In genomic region chr4:190110570-190111295, GRCh38 we compare ENCODE assay signal across 10 cellular contexts. TPM values are rescaled to one million over a fixed set of nuclear protein-coding genes. Genes with fewer than 3 reads are reported as not detected.
A peak's percentile ranks its signal among the peaks of the same experiment; 100 is the strongest.
DNase-seq lines count a peak whose midpoint lies in the region; ATAC-seq and TF ChIP-seq lines count a peak whose summit lies in the region.
"Not testable (repeated sequence)": the region's sequence is repeated elsewhere in the genome, so short reads cannot be mapped to it uniquely, and the experiment has no call there.
"Had no signal": no experiment of that assay in that cellular context is flagged by ENCODE, and none has a peak within 500 bp of the region (broad histone marks: within the 10 kb centered on the region; RNA-seq: fewer than 3 reads in every experiment).

No MANE protein-coding gene starts in this region.

- not testable (repeated sequence) for H3K4me3 Mint-ChIP-seq in glutamatergic neuron (ENCODE audit: unreplicated experiment)

- H3K9ac ChIP-seq in OCI-LY3 (ENCODE audit: low read length); mammary epithelial cell (ENCODE audit: insufficient read depth, low read length): not testable (repeated sequence)

- intact Hi-C loops in mammary epithelial cell (cut with micrococcal nuclease), result not testable (repeated sequence)

- not testable (repeated sequence) for H3K4me1 ChIP-seq in OCI-LY3 (ENCODE audit: low read length); mammary epithelial cell (ENCODE audit: insufficient read depth, low read length)

- in situ Hi-C loops in mammary epithelial cell (cut with MboI; ENCODE audit: low sequenced_read_pairs in 2 of 2), result not testable (repeated sequence)

- not testable (repeated sequence) for H3K9me3 Mint-ChIP-seq in glutamatergic neuron (ENCODE audit: unreplicated experiment)

- not testable (repeated sequence) for H3K27me3 ChIP-seq in OCI-LY3 (ENCODE audit: low read depth, low read length); mammary epithelial cell (ENCODE audit: insufficient read depth, low read length)

- not testable (repeated sequence) for H3K27ac Mint-ChIP-seq in glutamatergic neuron (ENCODE audit: unreplicated experiment)

- H3K36me3 ChIP-seq in OCI-LY3 (replicated peaks; ENCODE audit: low read depth, low read length); mammary epithelial cell (ENCODE audit: insufficient read depth, low read length): not testable (repeated sequence)

- H3K4me2 ChIP-seq in OCI-LY3 (ENCODE audit: low read length), result peak overlapping the region; percentile 62
- not testable (repeated sequence) for H3K4me2 ChIP-seq in mammary epithelial cell (ENCODE audit: insufficient read depth, low read depth, low read length)

- ATAC-seq in HG02885 (IDR thresholded peaks at IDR 0.05; ENCODE audit: poor library complexity, unreplicated experiment) (peak; percentile 7), SK-N-SH treated with all-trans-retinoic acid at 6 μM for 48 hours (peak; percentile 29)

- H3K27ac ChIP-seq in OCI-LY3 (ENCODE audit: low read length); mammary epithelial cell (ENCODE audit: insufficient read depth, low read depth, low read length): not testable (repeated sequence)

- not testable (repeated sequence) for H3K36me3 Mint-ChIP-seq in glutamatergic neuron (ENCODE audit: unreplicated experiment)

- H3K4me3 ChIP-seq in OCI-LY3 (ENCODE audit: low read length); mammary epithelial cell (replicated peaks in 1 of 3; ENCODE audit: insufficient read depth in 1 of 3, low read depth in 2 of 3, low read length in 3 of 3): not testable (repeated sequence)

- H4K20me1 ChIP-seq in OCI-LY3 (ENCODE audit: insufficient read depth, low read length); mammary epithelial cell (ENCODE audit: insufficient read depth, low read length): not testable (repeated sequence)

- not testable (repeated sequence) for TF ChIP-seq CTCF in OCI-LY3 (IDR thresholded peaks at IDR 0.05; ENCODE audit: low read depth, low read length); mammary epithelial cell (conservative IDR thresholded peaks at IDR 0.05 in 1 of 2, IDR thresholded peaks at IDR 0.05 in 1 of 2; ENCODE audit: extremely low read depth in 1 of 2, insufficient read depth in 1 of 2, low read depth in 1 of 2, low read length in 2 of 2)
- peak; percentile 40 for TF ChIP-seq CTCF in glutamatergic neuron (IDR thresholded peaks at IDR 0.05; ENCODE audit: partially characterized antibody, unreplicated experiment)

- not testable (repeated sequence) for H3K79me2 ChIP-seq in OCI-LY3 (ENCODE audit: low read length); mammary epithelial cell (ENCODE audit: insufficient read depth, low read length)

- H3K27me3 Mint-ChIP-seq in glutamatergic neuron (ENCODE audit: unreplicated experiment), result not testable (repeated sequence)

- not testable (repeated sequence) for H3K4me1 Mint-ChIP-seq in glutamatergic neuron (ENCODE audit: low read depth, unreplicated experiment)

- peak; percentile 2 for DNase-seq in D341Med (ENCODE audit: low spot score)
- peak; percentile 5 for DNase-seq in mammary epithelial cell
- not testable (repeated sequence) for DNase-seq in glutamatergic neuron
- peak; percentile 12 for DNase-seq in pons (ENCODE audit: low spot score)

- H3K9me3 ChIP-seq in OCI-LY3 (ENCODE audit: insufficient read depth, low read length), result not testable (repeated sequence)
- H3K9me3 ChIP-seq in mammary epithelial cell (replicated peaks; ENCODE audit: insufficient read depth, low read length), result peaks cover 45% of the 10 kb centered on the region

- WGBS in mammary epithelial cell (ENCODE audit: low coverage, missing lambda C conversion rate), result 40% methylated on average over 4 of the region's 4 CpGs

- peak overlapping the region; percentile 92 for H2AFZ ChIP-seq in OCI-LY3 (ENCODE audit: low read depth, low read length)
- not testable (repeated sequence) for H2AFZ ChIP-seq in mammary epithelial cell (ENCODE audit: low read depth, low read length)

- dilution Hi-C loops in mammary epithelial cell (cut with HindIII; ENCODE audit: low sequenced_read_pairs), result not testable (repeated sequence)

- CTCF ChIA-PET in mammary epithelial cell (lab: Charles Lee; ENCODE audit: low non-redundant PET), result interaction anchor here (0.8 kb wide), 1 partner anchor 962 kb away, joined by 4 read pairs; no protein-coding TSS in a partner anchor

- BruUV-seq in mammary epithelial cell (replicated peaks; lab: Mats Ljungman, UMichigan), result not testable (repeated sequence)

TF ChIP-seq in SK-N-SH treated with all-trans-retinoic acid at 6 μM for 48 hours, 23 proteins besides CTCF, POLR2A, EP300 and RAD21 (continues in another document):
- peak; percentile 83 for TF ChIP-seq ZFP3 (CRISPR knock-in tag; IDR thresholded peaks at IDR 0.05)
- TF ChIP-seq SNAI2 (CRISPR knock-in tag; IDR thresholded peaks at IDR 0.05), result peak; percentile 95
- peak; percentile 81 for TF ChIP-seq ZNF565 (CRISPR knock-in tag; conservative IDR thresholded peaks at IDR 0.05; ENCODE audit: low read depth)
- TF ChIP-seq, protein P1, sequence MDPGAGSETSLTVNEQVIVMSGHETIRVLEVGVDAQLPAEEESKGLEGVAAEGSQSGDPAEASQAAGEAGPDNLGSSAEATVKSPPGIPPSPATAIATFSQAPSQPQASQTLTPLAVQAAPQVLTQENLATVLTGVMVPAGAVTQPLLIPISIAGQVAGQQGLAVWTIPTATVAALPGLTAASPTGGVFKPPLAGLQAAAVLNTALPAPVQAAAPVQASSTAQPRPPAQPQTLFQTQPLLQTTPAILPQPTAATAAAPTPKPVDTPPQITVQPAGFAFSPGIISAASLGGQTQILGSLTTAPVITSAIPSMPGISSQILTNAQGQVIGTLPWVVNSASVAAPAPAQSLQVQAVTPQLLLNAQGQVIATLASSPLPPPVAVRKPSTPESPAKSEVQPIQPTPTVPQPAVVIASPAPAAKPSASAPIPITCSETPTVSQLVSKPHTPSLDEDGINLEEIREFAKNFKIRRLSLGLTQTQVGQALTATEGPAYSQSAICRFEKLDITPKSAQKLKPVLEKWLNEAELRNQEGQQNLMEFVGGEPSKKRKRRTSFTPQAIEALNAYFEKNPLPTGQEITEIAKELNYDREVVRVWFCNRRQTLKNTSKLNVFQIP (CRISPR knock-in tag; IDR thresholded peaks at IDR 0.05; ENCODE audit: borderline replicate concordance, low read depth), result peak; percentile 97; the same call in 1 of the 2 replicates
- TF ChIP-seq ZNF8 (CRISPR knock-in tag; IDR thresholded peaks at IDR 0.05), result peak; percentile 74; the same call in 1 of the 2 replicates
- TF ChIP-seq GLIS3 (CRISPR knock-in tag; IDR thresholded peaks at IDR 0.05), result peak; percentile 99
- peak; percentile 97 for TF ChIP-seq ESRRG (CRISPR knock-in tag; IDR thresholded peaks at IDR 0.05)
- TF ChIP-seq, protein P2, sequence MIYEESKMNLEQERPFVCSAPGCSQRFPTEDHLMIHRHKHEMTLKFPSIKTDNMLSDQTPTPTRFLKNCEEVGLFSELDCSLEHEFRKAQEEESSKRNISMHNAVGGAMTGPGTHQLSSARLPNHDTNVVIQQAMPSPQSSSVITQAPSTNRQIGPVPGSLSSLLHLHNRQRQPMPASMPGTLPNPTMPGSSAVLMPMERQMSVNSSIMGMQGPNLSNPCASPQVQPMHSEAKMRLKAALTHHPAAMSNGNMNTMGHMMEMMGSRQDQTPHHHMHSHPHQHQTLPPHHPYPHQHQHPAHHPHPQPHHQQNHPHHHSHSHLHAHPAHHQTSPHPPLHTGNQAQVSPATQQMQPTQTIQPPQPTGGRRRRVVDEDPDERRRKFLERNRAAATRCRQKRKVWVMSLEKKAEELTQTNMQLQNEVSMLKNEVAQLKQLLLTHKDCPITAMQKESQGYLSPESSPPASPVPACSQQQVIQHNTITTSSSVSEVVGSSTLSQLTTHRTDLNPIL (CRISPR knock-in tag; IDR thresholded peaks at IDR 0.05; ENCODE audit: low read depth), result peak; percentile 99
- TF ChIP-seq TCF4 (CRISPR knock-in tag; IDR thresholded peaks at IDR 0.05; ENCODE audit: borderline replicate concordance), result peak; percentile 98
- TF ChIP-seq ZFP30 (CRISPR knock-in tag; IDR thresholded peaks at IDR 0.05), result 0 out of 2 replicates have a peak, but pooled peaks have one; percentile 33
- peak; percentile 87 for TF ChIP-seq PATZ1 (CRISPR knock-in tag; IDR thresholded peaks at IDR 0.05; ENCODE audit: borderline replicate concordance)
- peak; percentile 100 for TF ChIP-seq ISL1 (CRISPR knock-in tag; IDR thresholded peaks at IDR 0.05)
- peak; percentile 94; the same call in 1 of the 2 replicates for TF ChIP-seq CSDC2 (CRISPR knock-in tag; IDR thresholded peaks at IDR 0.05)

RNA-seq across cellular contexts. Expression of gene DBET, which starts 46.4 kb away (rescaled TPM):
- under 1 TPM; under 0.01 to 0.99 TPM for total RNA-seq in mammary epithelial cell
- polyA plus RNA-seq in mammary epithelial cell, result not detected
- not detected for polyA minus RNA-seq in mammary epithelial cell
- total RNA-seq in glutamatergic neuron (ENCODE audit: unreplicated experiment), result 1.4 TPM
- total RNA-seq: A673; Calu3; CD4-positive, alpha-beta memory T cell had no signal
- polyA plus RNA-seq: CD4-positive, alpha-beta memory T cell had no signal
